Comparison of ENCODE assay signal across 1 cellular context in genomic region chr2:108541451-108541850, GRCh38.
TF ChIP-seq lines count a peak whose summit lies in the region.

No MANE protein-coding gene starts in this region.

TF ChIP-seq in endothelial cell of umbilical vein, 7 proteins besides CTCF, POLR2A, EP300 and RAD21 (continued from another document):
- TF ChIP-seq MYC (IDR thresholded peaks at IDR 0.05; ENCODE audit: low read depth, low read length) (no peak), GATA2 (IDR thresholded peaks at IDR 0.05; ENCODE audit: insufficient read depth, insufficient read length, low read depth, low read length) (no peak), MAX (IDR thresholded peaks at IDR 0.05; ENCODE audit: insufficient read depth, insufficient read length) (no peak), JUN (IDR thresholded peaks at IDR 0.05; ENCODE audit: borderline replicate concordance, insufficient read depth, insufficient read length, low read depth) (no peak)
